In genomic region chr6:146590492-146590891, GRCh38 we compare ENCODE assay signal across 27 cellular contexts. TPM values are rescaled to one million over a fixed set of nuclear protein-coding genes. Genes with fewer than 3 reads are reported as not detected.
"Had no signal": no experiment of that assay in that cellular context is flagged by ENCODE, and none has a peak within 500 bp of the region (broad histone marks: within the 10 kb centered on the region; RNA-seq: fewer than 3 reads in every experiment).

No MANE protein-coding gene starts in this region.

- ATAC-seq: activated CD4-positive, alpha-beta T cell treated with anti-CD3 and anti-CD28 coated beads for 36 hours; activated T-cell treated with anti-CD3 and anti-CD28 coated beads, Interleukin-2, amount 50 U/mL, for 72 hours had no signal

- H3K36me3 Mint-ChIP-seq: activated naive CD4-positive, alpha-beta T cell treated with anti-CD3 and anti-CD28 coated beads, Interleukin-2, amount 10 ng/mL, durations not matched to agents 7 days and 5 days; activated naive CD8-positive, alpha-beta T cell treated with anti-CD3 and anti-CD28 coated beads for 36 hours; IgD-negative memory B cell had no signal

- H3K4me3 Mint-ChIP-seq: activated CD4-positive, alpha-beta memory T cell treated with anti-CD3 and anti-CD28 coated beads, Interleukin-2, amount 10 ng/mL, durations not matched to agents 7 days and 5 days; activated CD4-positive, alpha-beta T cell treated with anti-CD3 and anti-CD28 coated beads for 36 hours; activated naive CD4-positive, alpha-beta T cell treated with anti-CD3 and anti-CD28 coated beads, Interleukin-2, amount 10 ng/mL, durations not matched to agents 7 days and 5 days; activated naive CD8-positive, alpha-beta T cell treated with anti-CD3 and anti-CD28 coated beads for 36 hours; activated T-cell treated with anti-CD3 and anti-CD28 coated beads, Interleukin-2, amount 50 U/mL, for 72 hours; IgD-negative memory B cell had no signal

- H3K27ac Mint-ChIP-seq: activated CD4-positive, alpha-beta memory T cell treated with anti-CD3 and anti-CD28 coated beads, Interleukin-2, amount 10 ng/mL, durations not matched to agents 7 days and 5 days; activated CD4-positive, alpha-beta T cell treated with anti-CD3 and anti-CD28 coated beads for 36 hours; activated naive CD4-positive, alpha-beta T cell treated with anti-CD3 and anti-CD28 coated beads, Interleukin-2, amount 10 ng/mL, durations not matched to agents 7 days and 5 days; activated naive CD8-positive, alpha-beta T cell treated with anti-CD3 and anti-CD28 coated beads for 36 hours; activated T-cell treated with anti-CD3 and anti-CD28 coated beads, Interleukin-2, amount 50 U/mL, for 72 hours; activated T-helper 2 cell treated with anti-CD3 and anti-CD28 coated beads, Interferon-gamma antibody, Interleukin-2, Interleukin-4, amounts not matched to agents 10 μg/mL and 5 μg/mL and 100 μg/mL, durations not matched to agents 14 hours and 24 hours and 36 hours; IgD-negative memory B cell had no signal

- H3K9me3 Mint-ChIP-seq: activated CD4-positive, alpha-beta memory T cell treated with anti-CD3 and anti-CD28 coated beads, Interleukin-2, amount 10 ng/mL, durations not matched to agents 7 days and 5 days; activated naive CD4-positive, alpha-beta T cell treated with anti-CD3 and anti-CD28 coated beads, Interleukin-2, amount 10 ng/mL, durations not matched to agents 7 days and 5 days; activated naive CD8-positive, alpha-beta T cell treated with anti-CD3 and anti-CD28 coated beads for 36 hours; activated T-cell treated with anti-CD3 and anti-CD28 coated beads, Interleukin-2, amount 50 U/mL, for 72 hours; activated T-helper 2 cell treated with anti-CD3 and anti-CD28 coated beads, Interferon-gamma antibody, Interleukin-2, Interleukin-4, amounts not matched to agents 10 μg/mL and 5 μg/mL and 100 μg/mL, durations not matched to agents 14 hours and 24 hours and 36 hours; IgD-negative memory B cell had no signal

- DNase-seq: activated CD4-positive, alpha-beta memory T cell treated with anti-CD3 and anti-CD28 coated beads, Interleukin-2, amount 10 ng/mL, durations not matched to agents 7 days and 5 days; activated CD4-positive, alpha-beta T cell treated with anti-CD3 and anti-CD28 coated beads for 36 hours; activated CD4-positive, alpha-beta T cell treated with anti-CD3 and anti-CD28 coated beads, Interleukin-2, amount 50 U/mL, for 1 hour; activated CD8-positive, alpha-beta memory T cell treated with anti-CD3 and anti-CD28 coated beads, Interleukin-2, amount 50 U/mL, for 4 hours; activated gamma-delta T cell treated with Interleukin-2 at 50 U/mL for 16 hours; activated naive CD4-positive, alpha-beta T cell treated with anti-CD3 and anti-CD28 coated beads, Interleukin-2, amount 10 ng/mL, durations not matched to agents 7 days and 5 days; activated naive CD8-positive, alpha-beta T cell treated with anti-CD3 and anti-CD28 coated beads for 36 hours; activated T-cell treated with anti-CD3 and anti-CD28 coated beads, Interleukin-2, amount 50 U/mL, for 72 hours; brain microvascular endothelial cell; cerebellar nuclear complex; MG63; NCI-H1092 treated with DMSO at 0.1 percent for 48 hours; NCI-H1417 treated with DMSO at 0.1 percent for 48 hours; NCI-H1694 treated with DMSO at 0.1 percent for 48 hours; NCI-H2029 treated with DMSO at 0.1 percent for 48 hours; NCI-H345; NCI-H510A; NCI-H526 treated with DMSO at 0.1 percent for 48 hours; NCI-H82; SHP77 treated with DMSO at 0.1 percent for 48 hours; T-helper 1 cell; WERI-Rb-1 had no signal

- H3K27me3 Mint-ChIP-seq: activated CD4-positive, alpha-beta memory T cell treated with anti-CD3 and anti-CD28 coated beads, Interleukin-2, amount 10 ng/mL, durations not matched to agents 7 days and 5 days; activated CD4-positive, alpha-beta T cell treated with anti-CD3 and anti-CD28 coated beads for 36 hours; IgD-negative memory B cell had no signal

- H3K4me1 Mint-ChIP-seq: activated CD4-positive, alpha-beta memory T cell treated with anti-CD3 and anti-CD28 coated beads, Interleukin-2, amount 10 ng/mL, durations not matched to agents 7 days and 5 days; activated CD4-positive, alpha-beta T cell treated with anti-CD3 and anti-CD28 coated beads for 36 hours; activated naive CD4-positive, alpha-beta T cell treated with anti-CD3 and anti-CD28 coated beads, Interleukin-2, amount 10 ng/mL, durations not matched to agents 7 days and 5 days; activated naive CD8-positive, alpha-beta T cell treated with anti-CD3 and anti-CD28 coated beads for 36 hours; IgD-negative memory B cell had no signal

RNA-seq across cellular contexts. Expression of gene ADGB, which starts 8.3 kb away (rescaled TPM):
- total RNA-seq: activated CD4-positive, alpha-beta memory T cell treated with anti-CD3 and anti-CD28 coated beads, Interleukin-2, amount 10 ng/mL, durations not matched to agents 7 days and 5 days; activated CD4-positive, alpha-beta T cell treated with anti-CD3 and anti-CD28 coated beads for 36 hours; activated naive CD8-positive, alpha-beta T cell treated with anti-CD3 and anti-CD28 coated beads for 36 hours; activated T-helper 2 cell treated with anti-CD3 and anti-CD28 coated beads, Interferon-gamma antibody, Interleukin-2, Interleukin-4, amounts not matched to agents 10 μg/mL and 5 μg/mL and 100 μg/mL, durations not matched to agents 14 hours and 24 hours and 36 hours; cardiac septum; SK-MEL-5; T-helper 2 cell treated with Interferon-gamma antibody and Interleukin-4, amounts not matched to agents 100 ng/mL and 5 ng/mL, for 36 hours had no signal

RNA-seq across cellular contexts. Expression of gene RAB32, which starts 46.9 kb away (rescaled TPM):
- total RNA-seq: activated naive CD8-positive, alpha-beta T cell treated with anti-CD3 and anti-CD28 coated beads for 36 hours had no signal
